Comparison of ENCODE assay signal across 24 cellular contexts in genomic region chr1:43434256-43434655, GRCh38.
"Had no signal": no experiment of that assay in that cellular context is flagged by ENCODE, and none has a peak within 500 bp of the region (broad histone marks: within the 10 kb centered on the region; RNA-seq: fewer than 3 reads in every experiment).

No MANE protein-coding gene starts in this region.

- H3K27ac ChIP-seq: brain microvascular endothelial cell, cardiac muscle cell, SK-N-MC had no signal

- H3K4me3 ChIP-seq: cardiac muscle cell, MG63, SK-N-MC had no signal

- DNase-seq: activated B cell treated with CpG ODN at 0.5 μM for 24 hours; activated CD4-positive, alpha-beta memory T cell treated with anti-CD3 and anti-CD28 coated beads, Interleukin-2, amount 10 ng/mL, durations not matched to agents 7 days and 5 days; activated CD4-positive, alpha-beta T cell treated with anti-CD3 and anti-CD28 coated beads, Interleukin-2, amount 50 U/mL, for 1 hour; activated naive CD4-positive, alpha-beta T cell; activated T-cell treated with anti-CD3 and anti-CD28 coated beads for 4 hours; activated T-cell treated with anti-CD3 and anti-CD28 coated beads, Interleukin-2, amount 50 U/mL, for 48 hours; amygdala; brain microvascular endothelial cell; MG63; MV-4-11; NCI-H1092 treated with DMSO at 0.1 percent for 48 hours; NCI-H1417 treated with DMSO at 0.1 percent for 48 hours; NCI-H1694; NCI-H2029; NCI-H2107; NCI-H524; PC-3; T-cell; T-helper 2 cell; T1000 had no signal

- H3K27ac Mint-ChIP-seq: activated B cell treated with CpG ODN at 0.5 μM for 24 hours; activated CD4-positive, alpha-beta memory T cell treated with anti-CD3 and anti-CD28 coated beads, Interleukin-2, amount 10 ng/mL, durations not matched to agents 7 days and 5 days; activated naive CD4-positive, alpha-beta T cell treated with anti-CD3 and anti-CD28 coated beads, Interleukin-2, amount 50 U/mL, for 24 hours; activated T-helper 2 cell treated with anti-CD3 and anti-CD28 coated beads, Interferon-gamma antibody, Interleukin-2, Interleukin-4, amounts not matched to agents 10 μg/mL and 5 μg/mL and 100 μg/mL, durations not matched to agents 14 hours and 24 hours and 36 hours; T-cell had no signal

- H3K27me3 ChIP-seq: brain microvascular endothelial cell, cardiac muscle cell, MG63 had no signal

- ATAC-seq: PC-3, T-cell had no signal

- H3K9me3 ChIP-seq: MG63 had no signal

- H3K4me1 Mint-ChIP-seq: activated B cell treated with CpG ODN at 0.5 μM for 24 hours; activated CD4-positive, alpha-beta memory T cell treated with anti-CD3 and anti-CD28 coated beads, Interleukin-2, amount 10 ng/mL, durations not matched to agents 7 days and 5 days; activated naive CD4-positive, alpha-beta T cell treated with anti-CD3 and anti-CD28 coated beads, Interleukin-2, amount 50 U/mL, for 24 hours; T-cell had no signal

- H3K4me3 Mint-ChIP-seq: activated B cell treated with CpG ODN at 0.5 μM for 24 hours; activated CD4-positive, alpha-beta memory T cell treated with anti-CD3 and anti-CD28 coated beads, Interleukin-2, amount 10 ng/mL, durations not matched to agents 7 days and 5 days; activated naive CD4-positive, alpha-beta T cell treated with anti-CD3 and anti-CD28 coated beads, Interleukin-2, amount 50 U/mL, for 24 hours; T-cell had no signal

- H3K9me3 Mint-ChIP-seq: activated B cell treated with CpG ODN at 0.5 μM for 24 hours; activated CD4-positive, alpha-beta memory T cell treated with anti-CD3 and anti-CD28 coated beads, Interleukin-2, amount 10 ng/mL, durations not matched to agents 7 days and 5 days; activated naive CD4-positive, alpha-beta T cell treated with anti-CD3 and anti-CD28 coated beads, Interleukin-2, amount 50 U/mL, for 24 hours; activated T-helper 2 cell treated with anti-CD3 and anti-CD28 coated beads, Interferon-gamma antibody, Interleukin-2, Interleukin-4, amounts not matched to agents 10 μg/mL and 5 μg/mL and 100 μg/mL, durations not matched to agents 14 hours and 24 hours and 36 hours; T-cell had no signal

- H3K27me3 Mint-ChIP-seq: activated B cell treated with CpG ODN at 0.5 μM for 24 hours; activated CD4-positive, alpha-beta memory T cell treated with anti-CD3 and anti-CD28 coated beads, Interleukin-2, amount 10 ng/mL, durations not matched to agents 7 days and 5 days; activated naive CD4-positive, alpha-beta T cell treated with anti-CD3 and anti-CD28 coated beads, Interleukin-2, amount 50 U/mL, for 24 hours; T-cell had no signal
